24 cellular contexts compared by ENCODE assay signal in the genomic region with DNA sequence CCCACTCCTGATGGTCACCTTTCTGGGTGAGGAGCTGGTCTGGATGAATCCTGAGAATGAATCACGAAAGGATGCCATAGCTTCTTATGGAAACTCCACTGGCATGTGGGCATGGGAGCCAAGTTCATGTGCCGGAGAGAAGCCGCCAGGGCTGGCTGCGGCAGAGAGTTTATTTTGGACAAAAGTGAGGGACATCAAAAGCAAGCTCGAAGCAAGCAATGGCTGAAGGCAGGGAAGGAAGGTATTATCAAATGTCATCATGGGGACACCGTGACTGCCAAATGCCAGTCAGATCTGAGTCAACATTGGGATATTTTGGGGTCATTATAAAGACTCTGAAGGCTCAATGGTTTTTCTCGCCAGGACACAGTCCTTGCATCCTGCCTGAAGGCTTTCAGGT.
A peak's percentile ranks its signal among the peaks of the same experiment; 100 is the strongest.
DNase-seq lines count a peak whose midpoint lies in the region; ATAC-seq and TF ChIP-seq lines count a peak whose summit lies in the region.
"Had no signal": no experiment of that assay in that cellular context is flagged by ENCODE, and none has a peak within 500 bp of the region (broad histone marks: within the 10 kb centered on the region; RNA-seq: fewer than 3 reads in every experiment).

No MANE protein-coding gene starts in this region.

- WGBS in psoas muscle, 3 donors: 24 to 63% (median 38%) methylated on average over 7 of the region's 7 CpGs

- no peak overlapping the region for H3K27ac ChIP-seq in psoas muscle
- H3K27ac ChIP-seq in left lung: no peak overlapping the region
- H3K27ac ChIP-seq in coronary artery: no peak overlapping the region
- H3K27ac ChIP-seq: 22Rv1, A549, C4-2B had no signal

- ATAC-seq in psoas muscle (peak; percentile 52 to 87 (median 70)), left lung (no peak)
- ATAC-seq: A549, GM12878 had no signal

- no peaks in the 10 kb centered on the region for H3K36me3 ChIP-seq in psoas muscle (ENCODE audit: insufficient read depth in 1 of 2, low read depth in 1 of 2)
- H3K36me3 ChIP-seq in left lung: no peaks in the 10 kb centered on the region
- H3K36me3 ChIP-seq: BLaER1 treated with 17β-estradiol and CSF1 and Interleukin-3, amounts not matched to agents 10 nM and 100 nM had no signal

- peak overlapping the region in 1 of 2 donors; percentile 4 for H3K4me3 Mint-ChIP-seq in CD14-positive monocyte
- no peak overlapping the region for H3K4me3 Mint-ChIP-seq in dendritic cell treated with granulocyte-macrophage colony-stimulating factor and Interleukin-4, amounts not matched to agents 40 ng/mL and 50 ng/mL, for 4 days
- H3K4me3 Mint-ChIP-seq: B cell; CD4-positive, alpha-beta memory T cell; CD4-positive, CD25-positive, alpha-beta regulatory T cell; CD8-positive, alpha-beta memory T cell had no signal

- H3K27me3 ChIP-seq in psoas muscle (ENCODE audit: insufficient read depth in 3 of 3, low read length in 2 of 3) (no peaks in the 10 kb centered on the region), left lung (no peaks in the 10 kb centered on the region)
- H3K27me3 ChIP-seq: BLaER1 treated with 17β-estradiol and CSF1 and Interleukin-3, amounts not matched to agents 10 nM and 100 nM had no signal

- no peak overlapping the region for H3K4me3 ChIP-seq in psoas muscle
- no peak overlapping the region for H3K4me3 ChIP-seq in left lung
- no peak overlapping the region for H3K4me3 ChIP-seq in coronary artery
- H3K4me3 ChIP-seq: A549; BLaER1 treated with 17β-estradiol and CSF1 and Interleukin-3, amounts not matched to agents 10 nM and 100 nM; GM12878 had no signal

- TF ChIP-seq CTCF in CD14-positive monocyte (IDR thresholded peaks at IDR 0.05) (no peak), psoas muscle (IDR thresholded peaks at IDR 0.05) (no peak), left lung (IDR thresholded peaks at IDR 0.05) (no peak), coronary artery (IDR thresholded peaks at IDR 0.05) (no peak)

- intact Hi-C loops in CD14-positive monocyte (cut with micrococcal nuclease) (loop anchor here in 1 of 2 donors (5.0 to 10.0 kb wide), 2 partner anchors 34 to 79 kb away; no protein-coding TSS in a partner anchor), psoas muscle (cut with DNase I) (no loop called here), left lung (cut with DNase I) (no loop called here)
- intact Hi-C loops in dendritic cell treated with granulocyte-macrophage colony-stimulating factor and Interleukin-4, amounts not matched to agents 40 ng/mL and 50 ng/mL, for 4 days (cut with micrococcal nuclease): no loop called here

- peaks cover 0 to 1% (median 0%) of the 10 kb centered on the region in 7 donors for H3K9me3 Mint-ChIP-seq in CD14-positive monocyte
- no peaks in the 10 kb centered on the region for H3K9me3 Mint-ChIP-seq in dendritic cell treated with granulocyte-macrophage colony-stimulating factor and Interleukin-4, amounts not matched to agents 40 ng/mL and 50 ng/mL, for 4 days
- H3K9me3 Mint-ChIP-seq: CD8-positive, alpha-beta memory T cell had no signal

- H3K9me3 ChIP-seq in psoas muscle (no peaks in the 10 kb centered on the region), left lung (no peaks in the 10 kb centered on the region)
- H3K9me3 ChIP-seq: A549 had no signal

- no peak for DNase-seq in CD14-positive monocyte (ENCODE audit: low spot score)
- peak in 1 of 2 donors; percentile 69 for DNase-seq in psoas muscle
- no peak for DNase-seq in activated CD4-positive, alpha-beta T cell treated with anti-CD3 and anti-CD28 coated beads, Interleukin-2, amount 50 U/mL, for 4 hours
- DNase-seq in left lung: no peak
- DNase-seq in coronary artery (ENCODE audit: low spot score): no peak
- DNase-seq: AML-193; CD4-positive, alpha-beta memory T cell; CD4-positive, CD25-positive, alpha-beta regulatory T cell; CD8-positive, alpha-beta memory T cell; COR-L47; DMS 273 treated with DMSO at 0.1 percent for 48 hours; DMS153; DMS53; DMS79; DND-41; EL; GDM1 had no signal

- H3K36me3 Mint-ChIP-seq in CD14-positive monocyte: peaks cover 10% of the 10 kb centered on the region in 2 donors
- no peaks in the 10 kb centered on the region for H3K36me3 Mint-ChIP-seq in dendritic cell treated with granulocyte-macrophage colony-stimulating factor and Interleukin-4, amounts not matched to agents 40 ng/mL and 50 ng/mL, for 4 days (ENCODE audit: low read depth)
- H3K36me3 Mint-ChIP-seq: CD4-positive, alpha-beta memory T cell; CD4-positive, CD25-positive, alpha-beta regulatory T cell; CD8-positive, alpha-beta memory T cell had no signal

- peaks cover 34% of the 10 kb centered on the region for H3K4me1 Mint-ChIP-seq in CD14-positive monocyte
- peaks cover 65% of the 10 kb centered on the region for H3K4me1 Mint-ChIP-seq in dendritic cell treated with granulocyte-macrophage colony-stimulating factor and Interleukin-4, amounts not matched to agents 40 ng/mL and 50 ng/mL, for 4 days (ENCODE audit: low read depth)

- peak overlapping the region in 4 of 7 donors; percentile 12 to 73 (median 42) for H3K27ac Mint-ChIP-seq in CD14-positive monocyte
- peak overlapping the region; percentile 13 for H3K27ac Mint-ChIP-seq in dendritic cell treated with granulocyte-macrophage colony-stimulating factor and Interleukin-4, amounts not matched to agents 40 ng/mL and 50 ng/mL, for 4 days
- H3K27ac Mint-ChIP-seq: CD4-positive, alpha-beta memory T cell; CD4-positive, CD25-positive, alpha-beta regulatory T cell; CD8-positive, alpha-beta memory T cell had no signal

- peaks cover 4% of the 10 kb centered on the region for H3K4me1 ChIP-seq in psoas muscle
- H3K4me1 ChIP-seq in left lung: peaks cover 2 to 26% of the 10 kb centered on the region in 2 donors
- H3K4me1 ChIP-seq: A549 had no signal

- H3K27me3 Mint-ChIP-seq in CD14-positive monocyte (ENCODE audit: low read depth in 3 of 3): peaks cover 3 to 10% (median 8%) of the 10 kb centered on the region in 3 donors
- peaks cover 3% of the 10 kb centered on the region for H3K27me3 Mint-ChIP-seq in dendritic cell treated with granulocyte-macrophage colony-stimulating factor and Interleukin-4, amounts not matched to agents 40 ng/mL and 50 ng/mL, for 4 days
- H3K27me3 Mint-ChIP-seq: B cell; CD4-positive, CD25-positive, alpha-beta regulatory T cell had no signal
